8 cellular contexts compared by ENCODE assay signal in genomic region chr15:94263341-94264273, GRCh38. TPM values are rescaled to one million over a fixed set of nuclear protein-coding genes. Genes with fewer than 3 reads are reported as not detected.
DNase-seq lines count a peak whose midpoint lies in the region; ATAC-seq and TF ChIP-seq lines count a peak whose summit lies in the region.

No MANE protein-coding gene starts in this region.

- no peaks in the 10 kb centered on the region for H3K36me3 ChIP-seq in trophoblast cell (ENCODE audit: control insufficient read depth in 1 of 2, insufficient read depth in 2 of 2, low read length in 2 of 2)

- no peak overlapping the region for H4K12ac ChIP-seq in trophoblast cell (ENCODE audit: low read depth, low read length)

- TF ChIP-seq CTCF in AG09309 (IDR thresholded peaks at IDR 0.05; ENCODE audit: control insufficient read depth, insufficient read depth, low read depth, low read length, missing control alignments): no peak
- no peak for TF ChIP-seq CTCF in nephron progenitor cell (IDR thresholded peaks at IDR 0.05)

- no peak overlapping the region for H2BK5ac ChIP-seq in trophoblast cell (ENCODE audit: low read depth, low read length, poor library complexity)

- no peak overlapping the region for H2AK5ac ChIP-seq in trophoblast cell (ENCODE audit: low read length)

- H3K4me3 ChIP-seq in AG09309 (ENCODE audit: control insufficient read depth, low read depth, low read length): no peak overlapping the region
- H3K4me3 ChIP-seq in trophoblast cell (ENCODE audit: low read depth, low read length): no peak overlapping the region

- H3K9ac ChIP-seq in trophoblast cell (ENCODE audit: low read length): no peak overlapping the region

- H3K27me3 Mint-ChIP-seq in nephron progenitor cell (ENCODE audit: low read depth, poor library complexity): peaks cover 4% of the 10 kb centered on the region

- H3K27me3 ChIP-seq in trophoblast cell (ENCODE audit: insufficient read depth, low read length): no peaks in the 10 kb centered on the region

- H3K27ac Mint-ChIP-seq in nephron progenitor cell: no peak overlapping the region

- H3K18ac ChIP-seq in trophoblast cell (ENCODE audit: low read length): no peak overlapping the region

- peaks cover 4% of the 10 kb centered on the region for H3K9me3 Mint-ChIP-seq in nephron progenitor cell

- no peak overlapping the region for H4K8ac ChIP-seq in trophoblast cell (ENCODE audit: low read depth, low read length)

- H2BK120ac ChIP-seq in trophoblast cell (ENCODE audit: insufficient read depth, low read length, poor library complexity): no peak overlapping the region

- peaks cover 0 to 3% of the 10 kb centered on the region in 2 experiments for H3K4me1 ChIP-seq in trophoblast cell (ENCODE audit: control insufficient read depth in 1 of 2, insufficient read depth in 2 of 2, low read length in 2 of 2)

- no peak overlapping the region for H3K4me3 Mint-ChIP-seq in nephron progenitor cell

- no peaks in the 10 kb centered on the region for H3K36me3 Mint-ChIP-seq in nephron progenitor cell (ENCODE audit: low read depth)

- no peak overlapping the region for H2AFZ ChIP-seq in trophoblast cell (ENCODE audit: insufficient read depth, low read length, poor library complexity)

- H3K79me2 ChIP-seq in trophoblast cell (ENCODE audit: control insufficient read depth, insufficient read depth, low read length, poor library complexity): no peaks in the 10 kb centered on the region

- DNase-seq in AG09309 (ENCODE audit: low read depth): peak; percentile 69
- peak; percentile 52 for DNase-seq in amniotic epithelial cell (ENCODE audit: low read depth)
- no peak for DNase-seq in nephron progenitor cell
- DNase-seq in trophoblast cell: no peak
- no peak for DNase-seq in stimulated activated naive CD4-positive, alpha-beta T cell (lab: John Stamatoyannopoulos, UW)
- DNase-seq in NCI-H2107 (lab: John Stamatoyannopoulos, UW): no peak

- no peak overlapping the region for H4K91ac ChIP-seq in trophoblast cell (ENCODE audit: low read depth, low read length)

- no peak overlapping the region for H3K23ac ChIP-seq in trophoblast cell (ENCODE audit: low read length)

- H3K9me3 ChIP-seq in trophoblast cell (ENCODE audit: insufficient read depth, low read depth, low read length): no peaks in the 10 kb centered on the region

- no peaks in the 10 kb centered on the region for H3K79me1 ChIP-seq in trophoblast cell (ENCODE audit: low read length)

- no CpG with 5 or more reads among the region's 7 CpGs for WGBS in trophoblast cell (ENCODE audit: extremely low coverage, insufficient coverage, insufficient read length)

- no peak overlapping the region for H3K4ac ChIP-seq in trophoblast cell (ENCODE audit: low read depth, low read length)

- peaks cover 9% of the 10 kb centered on the region for H3K4me1 Mint-ChIP-seq in nephron progenitor cell

- H3K27ac ChIP-seq in trophoblast cell (ENCODE audit: low read depth, low read length): no peak overlapping the region

- no peak overlapping the region for H2BK12ac ChIP-seq in trophoblast cell (ENCODE audit: low read length)

- peak; percentile 76 for ATAC-seq in GM19043 (IDR thresholded peaks at IDR 0.05; ENCODE audit: low read depth, unreplicated experiment)
- ATAC-seq in HG03103 (IDR thresholded peaks at IDR 0.05; ENCODE audit: low read depth, unreplicated experiment): peak; percentile 40

- no peak overlapping the region for H3K4me2 ChIP-seq in trophoblast cell (ENCODE audit: low read length)

- H3K14ac ChIP-seq in trophoblast cell (ENCODE audit: low read length): no peak overlapping the region

RNA-seq across cellular contexts. Expression of gene MCTP2, which starts 32.2 kb away (rescaled TPM):
- polyA plus RNA-seq in trophoblast cell (2013): 3.0 and 3.3 TPM in 2 replicates

Comparison
In these comparisons a context has a peak if more than half of its experiments do, and no peak if none do; other contexts are left out.
1. DNase-seq: peak in AG09309 (single experiment) and amniotic epithelial cell (single experiment); none in nephron progenitor cell (single experiment), trophoblast cell (0 of 2), stimulated activated naive CD4-positive, alpha-beta T cell (0 of 6) and NCI-H2107 (single experiment).